24 cellular contexts compared by ENCODE assay signal in the genomic region with DNA sequence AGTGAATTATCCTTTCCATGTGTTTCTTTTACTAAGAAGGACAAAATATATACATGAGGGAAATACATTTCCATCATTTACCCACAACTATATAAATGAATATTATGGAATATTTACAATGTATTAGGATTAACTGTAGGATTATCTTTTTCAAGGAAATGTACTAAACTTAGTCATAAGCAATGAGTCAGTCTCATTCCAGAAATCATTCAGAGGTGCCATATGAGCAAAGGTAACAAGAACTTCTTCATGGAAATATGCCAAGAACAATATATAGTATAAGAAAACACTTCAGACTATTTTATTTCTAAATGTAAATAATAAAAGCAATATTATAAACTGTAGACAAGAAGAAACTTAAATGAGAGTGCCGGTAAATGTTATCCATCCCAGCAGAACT.
DNase-seq lines count a peak whose midpoint lies in the region; TF ChIP-seq lines count a peak whose summit lies in the region.
"Had no signal": no experiment of that assay in that cellular context is flagged by ENCODE, and none has a peak within 500 bp of the region (broad histone marks: within the 10 kb centered on the region; RNA-seq: fewer than 3 reads in every experiment).

No MANE protein-coding gene starts in this region.

- H3K4me3 ChIP-seq in esophagus (ENCODE audit: low read depth in 1 of 2, low read length in 2 of 2), result no peak overlapping the region
- H3K4me3 ChIP-seq: right atrium auricular region, SK-N-MC, thyroid gland had no signal

- H3K27ac Mint-ChIP-seq in mesothelial cell of epicardium, result no peak overlapping the region
- H3K27ac Mint-ChIP-seq: activated CD4-positive, alpha-beta T cell treated with anti-CD3 and anti-CD28 coated beads, Interleukin-2, amount 10 ng/mL, durations not matched to agents 24 days and 14 days; activated CD8-positive, alpha-beta memory T cell treated with anti-CD3 and anti-CD28 coated beads, Interleukin-2, amount 10 ng/mL, durations not matched to agents 7 days and 5 days; activated naive CD4-positive, alpha-beta T cell treated with anti-CD3 and anti-CD28 coated beads, Interleukin-2, amount 50 U/mL, for 24 hours; activated T-helper 1 cell treated with anti-CD3 and anti-CD28 coated beads, Interleukin-12 subunit alpha, Interleukin-12 subunit beta, Interleukin-2, Interleukin-4 antibody, amounts not matched to agents 30 ng/mL and 10 ng/mL and 1 ng/mL, durations not matched to agents 14 hours and 24 hours and 36 hours had no signal

- TF ChIP-seq CTCF in mesothelial cell of epicardium (IDR thresholded peaks at IDR 0.05; ENCODE audit: unreplicated experiment), result no peak

- no peaks in the 10 kb centered on the region for H3K27me3 ChIP-seq in esophagus (ENCODE audit: control insufficient read depth in 1 of 2, insufficient read depth in 2 of 2, low read length in 2 of 2)
- H3K27me3 ChIP-seq: BE2C, right atrium auricular region, thyroid gland had no signal

- no peaks in the 10 kb centered on the region for H3K9me3 ChIP-seq in esophagus (ENCODE audit: control insufficient read depth in 2 of 2, insufficient read depth in 1 of 2, low read depth in 1 of 2, low read length in 1 of 2)
- H3K9me3 ChIP-seq: BE2C, right atrium auricular region, thyroid gland had no signal

- no peak overlapping the region for H3K4me3 Mint-ChIP-seq in mesothelial cell of epicardium
- H3K4me3 Mint-ChIP-seq: activated CD4-positive, alpha-beta T cell treated with anti-CD3 and anti-CD28 coated beads, Interleukin-2, amount 10 ng/mL, durations not matched to agents 24 days and 14 days; activated CD8-positive, alpha-beta memory T cell treated with anti-CD3 and anti-CD28 coated beads, Interleukin-2, amount 10 ng/mL, durations not matched to agents 7 days and 5 days; activated naive CD4-positive, alpha-beta T cell treated with anti-CD3 and anti-CD28 coated beads, Interleukin-2, amount 50 U/mL, for 24 hours; activated T-helper 1 cell treated with anti-CD3 and anti-CD28 coated beads, Interleukin-12 subunit alpha, Interleukin-12 subunit beta, Interleukin-2, Interleukin-4 antibody, amounts not matched to agents 30 ng/mL and 10 ng/mL and 1 ng/mL, durations not matched to agents 14 hours and 24 hours and 36 hours; central memory CD8-positive, alpha-beta T cell had no signal

- no peaks in the 10 kb centered on the region for H3K36me3 Mint-ChIP-seq in mesothelial cell of epicardium
- H3K36me3 Mint-ChIP-seq: activated CD8-positive, alpha-beta memory T cell treated with anti-CD3 and anti-CD28 coated beads, Interleukin-2, amount 10 ng/mL, durations not matched to agents 7 days and 5 days; activated naive CD4-positive, alpha-beta T cell treated with anti-CD3 and anti-CD28 coated beads, Interleukin-2, amount 50 U/mL, for 24 hours had no signal

- no peaks in the 10 kb centered on the region for H3K27me3 Mint-ChIP-seq in mesothelial cell of epicardium (ENCODE audit: low read depth)

- H3K4me1 Mint-ChIP-seq in mesothelial cell of epicardium, result no peaks in the 10 kb centered on the region
- H3K4me1 Mint-ChIP-seq: activated CD4-positive, alpha-beta T cell treated with anti-CD3 and anti-CD28 coated beads, Interleukin-2, amount 10 ng/mL, durations not matched to agents 24 days and 14 days; activated naive CD4-positive, alpha-beta T cell treated with anti-CD3 and anti-CD28 coated beads, Interleukin-2, amount 50 U/mL, for 24 hours; central memory CD8-positive, alpha-beta T cell had no signal

- WGBS in esophagus, 2 donors, result 34 to 55% methylated on average over 1 of the region's 1 CpG

- H3K36me3 ChIP-seq in esophagus (ENCODE audit: control insufficient read depth in 2 of 2, insufficient read depth in 2 of 2, low read length in 1 of 2), result no peaks in the 10 kb centered on the region
- H3K36me3 ChIP-seq: BE2C, right atrium auricular region, thyroid gland had no signal

- peak overlapping the region; percentile 14 to 78 for H3K27ac ChIP-seq in esophagus (ENCODE audit: low read depth in 2 of 2, low read length in 1 of 2)
- H3K27ac ChIP-seq: right atrium auricular region, SK-N-MC, thyroid gland had no signal

- H3K9me3 Mint-ChIP-seq in mesothelial cell of epicardium, result no peaks in the 10 kb centered on the region
- H3K9me3 Mint-ChIP-seq: activated CD4-positive, alpha-beta T cell treated with anti-CD3 and anti-CD28 coated beads, Interleukin-2, amount 10 ng/mL, durations not matched to agents 24 days and 14 days; activated naive CD4-positive, alpha-beta T cell treated with anti-CD3 and anti-CD28 coated beads, Interleukin-2, amount 50 U/mL, for 24 hours; activated T-helper 1 cell treated with anti-CD3 and anti-CD28 coated beads, Interleukin-12 subunit alpha, Interleukin-12 subunit beta, Interleukin-2, Interleukin-4 antibody, amounts not matched to agents 30 ng/mL and 10 ng/mL and 1 ng/mL, durations not matched to agents 14 hours and 24 hours and 36 hours; central memory CD8-positive, alpha-beta T cell had no signal

- H3K4me1 ChIP-seq in esophagus (ENCODE audit: control insufficient read depth in 2 of 2, insufficient read depth in 2 of 2, low read length in 1 of 2), result no peaks in the 10 kb centered on the region
- H3K4me1 ChIP-seq: BE2C, right atrium auricular region, thyroid gland had no signal

- DNase-seq in ELR (ENCODE audit: low read depth) (peak; percentile 31), RKO (ENCODE audit: low spot score) (peak; percentile 22), kidney glomerular epithelial cell (lab: John Stamatoyannopoulos, UW) (peak; percentile 57), germinal center (ENCODE audit: low spot score) (no peak), NCI-H446 (lab: John Stamatoyannopoulos, UW) (no peak), mesothelial cell of epicardium (ENCODE audit: low spot score in 2 of 2, unreplicated experiment in 2 of 2) (no peak), NCI-H1105 (lab: John Stamatoyannopoulos, UW) (no peak)
- DNase-seq: activated CD4-positive, alpha-beta T cell treated with anti-CD3 and anti-CD28 coated beads, Interleukin-2, amount 10 ng/mL, durations not matched to agents 24 days and 14 days; activated CD8-positive, alpha-beta memory T cell treated with anti-CD3 and anti-CD28 coated beads, Interleukin-2, amount 10 ng/mL, durations not matched to agents 7 days and 5 days; anterior cingulate cortex; BE2C; hippocampal formation; Karpas-422; NCI-H510A; stimulated activated CD4-positive, alpha-beta T cell treated with anti-CD3 and anti-CD28 coated beads, Interleukin-12 subunit alpha, Interleukin-12 subunit beta, amount 100 ng/mL, for 4 hours; stimulated activated CD4-positive, alpha-beta T cell treated with anti-CD3 and anti-CD28 coated beads, Interleukin-4, amount 100 ng/mL, for 4 hours; stimulated activated naive CD8-positive, alpha-beta T cell treated with anti-CD3 and anti-CD28 coated beads, Interleukin-15, Interleukin-2, amounts not matched to agents 100 U/mL and 50 U/mL, for 24 hours; thyroid gland had no signal

Comparison
In these comparisons a context has a peak if more than half of its experiments do, and no peak if none do; other contexts are left out.
1. DNase-seq: peak in ELR (single experiment), RKO (single experiment) and kidney glomerular epithelial cell (single experiment); none in germinal center (single experiment), NCI-H446 (0 of 2), mesothelial cell of epicardium (0 of 2) and NCI-H1105 (single experiment).